9 cellular contexts compared by ENCODE assay signal in genomic region chr10:59177031-59177861, GRCh38. TPM values are rescaled to one million over a fixed set of nuclear protein-coding genes. Genes with fewer than 3 reads are reported as not detected.
DNase-seq lines count a peak whose midpoint lies in the region; ATAC-seq and TF ChIP-seq lines count a peak whose summit lies in the region.
"Had no signal": no experiment of that assay in that cellular context is flagged by ENCODE, and none has a peak within 500 bp of the region (broad histone marks: within the 10 kb centered on the region; RNA-seq: fewer than 3 reads in every experiment).

No MANE protein-coding gene starts in this region.

- H3K9me3 ChIP-seq in body of pancreas: no peaks in the 10 kb centered on the region
- no peaks in the 10 kb centered on the region for H3K9me3 ChIP-seq in iPS-20b (ENCODE audit: insufficient read depth, low read depth, low read length)
- H3K9me3 ChIP-seq in skeletal muscle satellite cell (replicated peaks; ENCODE audit: low read length): no peaks in the 10 kb centered on the region
- no peaks in the 10 kb centered on the region for H3K9me3 ChIP-seq in T-helper 17 cell (ENCODE audit: control insufficient read depth, low read length, poor library complexity, severe bottlenecking)

- DNase-seq in Daoy (ENCODE audit: low read depth) (peak; percentile 63), NCI-H1105 treated with DMSO at 0.1 percent for 48 hours (lab: John Stamatoyannopoulos, UW) (peak; percentile 49), body of pancreas (peak; percentile 58 to 79 (median 67)), T-helper 17 cell (no peak)

- no peak overlapping the region for H3K4me3 Mint-ChIP-seq in T-helper 17 cell

- TF ChIP-seq POLR2A in body of pancreas (IDR thresholded peaks at IDR 0.05): peak in 2 of 3 donors; percentile 44 to 60

- H3K9ac ChIP-seq in iPS-20b (ENCODE audit: low read depth, low read length) (no peak overlapping the region; the same call in 1 of the 2 replicates), skeletal muscle satellite cell (ENCODE audit: low read depth, low read length) (no peak overlapping the region)
- H3K9ac ChIP-seq: KMS-11 had no signal

- H3K27me3 ChIP-seq in body of pancreas (no peaks in the 10 kb centered on the region), iPS-20b (ENCODE audit: insufficient read depth, low read length) (peaks cover 64% of the 10 kb centered on the region), skeletal muscle satellite cell (ENCODE audit: control insufficient read depth, insufficient read depth, low read length) (peaks cover 37% of the 10 kb centered on the region)

- intact Hi-C loops in body of pancreas (cut with DNase I): no loop called here

- H3K4me1 Mint-ChIP-seq in T-helper 17 cell: no peaks in the 10 kb centered on the region

- 3 to 4% methylated on average over 33 to 42 of the region's 42 CpGs for WGBS in body of pancreas, 2 donors

- peaks cover 15% of the 10 kb centered on the region for H3K4me1 ChIP-seq in body of pancreas
- H3K4me1 ChIP-seq in iPS-20b (ENCODE audit: insufficient read depth, low read length): peaks cover 5% of the 10 kb centered on the region; the same call in 1 of the 2 replicates
- peaks cover 10% of the 10 kb centered on the region for H3K4me1 ChIP-seq in skeletal muscle satellite cell (ENCODE audit: control insufficient read depth, insufficient read depth, low read length)

- H3K36me3 Mint-ChIP-seq in T-helper 17 cell (ENCODE audit: low read depth): peaks cover 4% of the 10 kb centered on the region

- H3K27ac ChIP-seq in body of pancreas: peak overlapping the region; percentile 73 to 94 (median 84)
- no peak overlapping the region for H3K27ac ChIP-seq in iPS-20b (ENCODE audit: low read length)
- H3K27ac ChIP-seq: KMS-11 had no signal

- ATAC-seq in body of pancreas (peak; percentile 74), T-helper 17 cell (no peak), HG03432 (IDR thresholded peaks at IDR 0.05; ENCODE audit: unreplicated experiment) (no peak), GM19467 (IDR thresholded peaks at IDR 0.05; ENCODE audit: unreplicated experiment) (no peak)

- H3K27ac Mint-ChIP-seq in T-helper 17 cell: no peak overlapping the region

- TF ChIP-seq CTCF in body of pancreas (IDR thresholded peaks at IDR 0.05): peak in 5 of 7 experiments; percentile 1 to 22 (median 9)

- peak overlapping the region; percentile 90 for H3K4me2 ChIP-seq in skeletal muscle satellite cell (ENCODE audit: low read length)
- H3K4me2 ChIP-seq: KMS-11 had no signal

- H3K36me3 ChIP-seq in body of pancreas (replicated peaks in 1 of 2; ENCODE audit: insufficient read depth in 1 of 2, low read depth in 2 of 2) (no peaks in the 10 kb centered on the region), iPS-20b (ENCODE audit: insufficient read depth, low read depth, low read length) (no peaks in the 10 kb centered on the region), skeletal muscle satellite cell (ENCODE audit: insufficient read depth, low read length) (no peaks in the 10 kb centered on the region)

- H3K4me3 ChIP-seq in body of pancreas (peak overlapping the region; percentile 50 to 62), iPS-20b (ENCODE audit: low read length) (peak overlapping the region; percentile 73; the same call in 1 of the 2 replicates), skeletal muscle satellite cell (ENCODE audit: low read length) (peak overlapping the region; percentile 67)

- peaks cover 10% of the 10 kb centered on the region for H3K27me3 Mint-ChIP-seq in T-helper 17 cell

RNA-seq across cellular contexts. Expression of gene PHYHIPL, which starts 0.8 kb away (rescaled TPM):
- not detected in 2 replicates for total RNA-seq in Daoy (2014; rRNA removed; shearing (Covaris generic))
- 1 to 10 TPM in 1 of 2 donors, under 1 TPM in 1; 0.33 to 4.9 TPM for total RNA-seq in body of pancreas
- total RNA-seq in skeletal muscle satellite cell (2012; rRNA removed): not detected in 2 replicates
- total RNA-seq in T-helper 17 cell: not detected

Comparison
In these comparisons a context has a peak if more than half of its experiments do, and no peak if none do; other contexts are left out.
1. DNase-seq: peak in Daoy (single experiment), NCI-H1105 treated with DMSO at 0.1 percent for 48 hours (single experiment) and body of pancreas (4 of 4); none in T-helper 17 cell (0 of 3).
2. Peak in every context shown above with its lines, with median percentiles within 50 percentile points of each other: H3K4me3 ChIP-seq.